ENCODE assay signal across 12 cellular contexts in the genomic region with DNA sequence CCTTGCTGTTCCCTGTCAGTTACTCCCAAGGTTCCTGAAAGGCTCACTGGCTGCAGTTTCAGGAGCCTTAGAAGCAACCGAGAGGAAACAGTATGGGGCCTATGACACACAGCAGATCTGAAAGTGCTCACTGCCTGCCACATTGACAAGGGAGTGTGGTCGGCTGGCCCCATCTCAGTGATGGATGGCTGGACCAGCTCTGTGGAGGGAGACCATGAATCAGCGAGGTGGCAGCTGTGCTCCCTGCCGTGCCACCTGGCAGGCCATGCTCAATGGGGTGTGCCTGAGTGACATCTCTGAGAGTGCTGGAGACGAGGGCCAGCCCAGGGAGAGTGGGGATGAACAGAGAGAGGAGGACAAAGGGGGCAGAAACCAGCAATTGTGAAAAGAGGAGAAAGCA. TPM values are rescaled to one million over a fixed set of nuclear protein-coding genes. Genes with fewer than 3 reads are reported as not detected.
DNase-seq lines count a peak whose midpoint lies in the region; ATAC-seq and TF ChIP-seq lines count a peak whose summit lies in the region.
"Had no signal": no experiment of that assay in that cellular context is flagged by ENCODE, and none has a peak within 500 bp of the region (broad histone marks: within the 10 kb centered on the region; RNA-seq: fewer than 3 reads in every experiment).

No MANE protein-coding gene starts in this region.

- no peak overlapping the region for H2AFZ ChIP-seq in PC-9

- H3K4me3 ChIP-seq in BLaER1 (no peak overlapping the region), PC-9 (no peak overlapping the region)
- H3K4me3 ChIP-seq: SJSA1 had no signal

- no peaks in the 10 kb centered on the region for H3K9me3 Mint-ChIP-seq in activated naive CD8-positive, alpha-beta T cell treated with anti-CD3 and anti-CD28 coated beads, Interleukin-2, amount 50 U/mL, for 24 hours
- H3K9me3 Mint-ChIP-seq: CD4-positive, alpha-beta T cell had no signal

- no peaks in the 10 kb centered on the region for H3F3A ChIP-seq in PC-9 (ENCODE audit: insufficient read depth, low read depth)

- H3K27me3 ChIP-seq in BLaER1, result no peaks in the 10 kb centered on the region
- no peaks in the 10 kb centered on the region for H3K27me3 ChIP-seq in PC-9 (ENCODE audit: insufficient read depth, low read depth)
- H3K27me3 ChIP-seq: SJSA1 had no signal

- H4K20me1 ChIP-seq in BLaER1 (no peaks in the 10 kb centered on the region), PC-9 (ENCODE audit: insufficient read depth) (no peaks in the 10 kb centered on the region)

- DNase-seq in NCI-H345 treated with DMSO at 0.1 percent for 48 hours (lab: John Stamatoyannopoulos, UW; ENCODE audit: unreplicated experiment) (peak; percentile 80), 8988T (no peak), left colon (no peak), PC-9 (no peak)
- DNase-seq in activated naive CD8-positive, alpha-beta T cell treated with anti-CD3 and anti-CD28 coated beads, Interleukin-2, amount 50 U/mL, for 24 hours, result no peak
- DNase-seq: CD4-positive, alpha-beta T cell; NCI-H1092 had no signal

- no peaks in the 10 kb centered on the region for H3K4me1 Mint-ChIP-seq in activated naive CD8-positive, alpha-beta T cell treated with anti-CD3 and anti-CD28 coated beads, Interleukin-2, amount 50 U/mL, for 24 hours

- TF ChIP-seq CTCF in PC-9 (conservative IDR thresholded peaks at IDR 0.05), result no peak

- H3K27ac ChIP-seq in BLaER1 (no peak overlapping the region), PC-9 (no peak overlapping the region)
- H3K27ac ChIP-seq: SJSA1 had no signal

- peak overlapping the region; percentile 28; the same call in 1 of the 2 replicates for H3K4me2 ChIP-seq in BLaER1
- no peak overlapping the region for H3K4me2 ChIP-seq in PC-9

- peaks cover 96% of the 10 kb centered on the region for H3K36me3 ChIP-seq in BLaER1
- no peaks in the 10 kb centered on the region for H3K36me3 ChIP-seq in PC-9 (ENCODE audit: low read depth)
- H3K36me3 ChIP-seq: SJSA1 had no signal

- POLR2A ChIA-PET in PC-9 (lab: Charles Lee; ENCODE audit: unreplicated experiment), result no interaction called here

- no peaks in the 10 kb centered on the region for H3K79me2 ChIP-seq in PC-9 (ENCODE audit: low read depth)

- BruUV-seq in PC-9 (replicated peaks; lab: Mats Ljungman, UMichigan), result no TSS peak

- H3K9me3 ChIP-seq in BLaER1 (no peaks in the 10 kb centered on the region), PC-9 (ENCODE audit: insufficient read depth, low read depth) (no peaks in the 10 kb centered on the region)
- H3K9me3 ChIP-seq: SJSA1 had no signal

- peaks cover 83% of the 10 kb centered on the region for H3K36me3 Mint-ChIP-seq in activated naive CD8-positive, alpha-beta T cell treated with anti-CD3 and anti-CD28 coated beads, Interleukin-2, amount 50 U/mL, for 24 hours (ENCODE audit: low read depth)

- no peaks in the 10 kb centered on the region for H3K9me2 ChIP-seq in PC-9 (ENCODE audit: insufficient read depth)

- H3K9ac ChIP-seq in BLaER1, result no peak overlapping the region

- peak; percentile 90 for ATAC-seq in GM18909 (IDR thresholded peaks at IDR 0.05; ENCODE audit: poor library complexity, unreplicated experiment)
- ATAC-seq in HG02870 (IDR thresholded peaks at IDR 0.05; ENCODE audit: unreplicated experiment), result peak; percentile 85
- ATAC-seq in left colon, result no peak
- ATAC-seq in activated naive CD8-positive, alpha-beta T cell treated with anti-CD3 and anti-CD28 coated beads, Interleukin-2, amount 50 U/mL, for 24 hours, result no peak

- H3K4me1 ChIP-seq in BLaER1 (peaks cover 24% of the 10 kb centered on the region), PC-9 (replicated peaks; ENCODE audit: insufficient read depth) (no peaks in the 10 kb centered on the region)

- H3K27me3 Mint-ChIP-seq in activated naive CD8-positive, alpha-beta T cell treated with anti-CD3 and anti-CD28 coated beads, Interleukin-2, amount 50 U/mL, for 24 hours, result no peaks in the 10 kb centered on the region
- H3K27me3 Mint-ChIP-seq: CD4-positive, alpha-beta T cell had no signal

- no peak overlapping the region for H3K4me3 Mint-ChIP-seq in activated naive CD8-positive, alpha-beta T cell treated with anti-CD3 and anti-CD28 coated beads, Interleukin-2, amount 50 U/mL, for 24 hours
- H3K4me3 Mint-ChIP-seq: CD4-positive, alpha-beta T cell had no signal

- intact Hi-C loops in left colon (cut with DNase I, micrococcal nuclease), result no loop called here
- intact Hi-C loops in PC-9 (cut with micrococcal nuclease; ENCODE audit: unreplicated experiment), result no loop called here

- CTCF ChIA-PET in PC-9 (lab: Charles Lee), result no interaction called here

- no peak overlapping the region for H3K27ac Mint-ChIP-seq in activated naive CD8-positive, alpha-beta T cell treated with anti-CD3 and anti-CD28 coated beads, Interleukin-2, amount 50 U/mL, for 24 hours
- H3K27ac Mint-ChIP-seq: progenitor cell of endocrine pancreas had no signal

RNA-seq across cellular contexts. Expression of a gene that starts 49.1 kb away (rescaled TPM):
- total RNA-seq in left colon (10 to 100 TPM in 1 of 2 donors, 1 to 10 TPM in 1; 4.9 to 13.3 TPM), PC-9 (2021) (0.18 and 0.41 TPM in 2 replicates)
- total RNA-seq: progenitor cell of endocrine pancreas had no signal

Comparison
In these comparisons a context has a peak if more than half of its experiments do, and no peak if none do; other contexts are left out.
1. ATAC-seq: peak in GM18909 (single experiment) and HG02870 (single experiment); none in left colon (single experiment) and activated naive CD8-positive, alpha-beta T cell treated with anti-CD3 and anti-CD28 coated beads, Interleukin-2, amount 50 U/mL, for 24 hours (single experiment).